2 cellular contexts compared by ENCODE assay signal in genomic region chr5:168311061-168311566, GRCh38.
TF ChIP-seq lines count a peak whose summit lies in the region.

No MANE protein-coding gene starts in this region.

TF ChIP-seq in HCT116, 20 proteins besides CTCF, POLR2A, EP300 and RAD21:
- TF ChIP-seq SP1 (IDR thresholded peaks at IDR 0.05; ENCODE audit: low read depth) (no peak), MAX (IDR thresholded peaks at IDR 0.05) (peak; percentile 17; the same call in 1 of the 2 replicates)
TF ChIP-seq in HCT116: peak in this region for 1.

TF ChIP-seq in K562, 482 proteins besides CTCF, POLR2A, EP300 and RAD21:
- TF ChIP-seq MTA1 (IDR thresholded peaks at IDR 0.05; ENCODE audit: borderline replicate concordance) (no peak), SMAD3 (CRISPR knock-in tag; conservative IDR thresholded peaks at IDR 0.05) (no peak), TAF9B (IDR thresholded peaks at IDR 0.05; ENCODE audit: partially characterized antibody) (no peak), ZNF431 (CRISPR knock-in tag; IDR thresholded peaks at IDR 0.05) (no peak), ZNF668 (CRISPR knock-in tag; IDR thresholded peaks at IDR 0.05) (no peak), MAFF (IDR thresholded peaks at IDR 0.05; ENCODE audit: low read length) (no peak), MTA2 (IDR thresholded peaks at IDR 0.05; ENCODE audit: low read depth) (no peak)
